ENCODE assay signal across 9 cellular contexts in genomic region chr14:74982661-74983060, GRCh38. TPM values are rescaled to one million over a fixed set of nuclear protein-coding genes. Genes with fewer than 3 reads are reported as not detected.
"Had no signal": no experiment of that assay in that cellular context is flagged by ENCODE, and none has a peak within 500 bp of the region (broad histone marks: within the 10 kb centered on the region; RNA-seq: fewer than 3 reads in every experiment).

No MANE protein-coding gene starts in this region.

- H3K4me3 ChIP-seq: body of pancreas, vagina had no signal

- H3K36me3 ChIP-seq: vagina had no signal

- H3K4me1 ChIP-seq: body of pancreas had no signal

- DNase-seq: activated effector memory CD4-positive, alpha-beta T cell treated with Interleukin-2 at 50 U/mL for 16 hours; body of pancreas; central memory CD4-positive, alpha-beta T cell; effector memory CD4-positive, alpha-beta T cell; immature natural killer cell; left colon; stimulated activated CD4-positive, alpha-beta T cell treated with anti-CD3 and anti-CD28 coated beads, Interleukin-4, amount 100 ng/mL, for 1 hour had no signal

- H3K27me3 ChIP-seq: body of pancreas, vagina had no signal

- H3K9me3 ChIP-seq: body of pancreas, vagina had no signal

- H3K27ac ChIP-seq: body of pancreas, vagina had no signal

RNA-seq across cellular contexts. Expression of gene PGF, which starts 27.3 kb away (rescaled TPM):
- total RNA-seq: natural killer cell treated with Interleukin-12 subunit alpha and Interleukin-12 subunit beta and Interleukin-15 and Interleukin-18, amount 100 ng/mL, for 72 hours had no signal
